ENCODE assay signal across 22 cellular contexts in genomic region chr2:43164686-43165085, GRCh38.
"Had no signal": no experiment of that assay in that cellular context is flagged by ENCODE, and none has a peak within 500 bp of the region (broad histone marks: within the 10 kb centered on the region; RNA-seq: fewer than 3 reads in every experiment).

No MANE protein-coding gene starts in this region.

- DNase-seq: activated CD4-positive, alpha-beta T cell treated with anti-CD3 and anti-CD28 coated beads, Interleukin-2, amount 50 U/mL, for 48 hours; activated CD8-positive, alpha-beta memory T cell treated with anti-CD3 and anti-CD28 coated beads, Interleukin-2, amount 50 U/mL, for 4 hours; activated gamma-delta T cell; activated T-cell treated with anti-CD3 and anti-CD28 coated beads, Interleukin-2, amount 50 U/mL, for 48 hours; amniotic stem cell; body of pancreas; caudate nucleus; hippocampal formation; kidney; mammary epithelial cell; nephron progenitor cell; psoas muscle; spleen; thyroid gland had no signal

- H3K36me3 ChIP-seq: left lung, spleen, thyroid gland, vagina, WERI-Rb-1 had no signal

- H3K27ac ChIP-seq: body of pancreas, psoas muscle, thyroid gland, vagina, WERI-Rb-1 had no signal

- H3K9me3 ChIP-seq: body of pancreas, left lung, psoas muscle, spleen, thyroid gland, vagina had no signal

- ATAC-seq: activated naive CD4-positive, alpha-beta T cell treated with anti-CD3 and anti-CD28 coated beads, Interleukin-2, amount 50 U/mL, for 72 hours; body of pancreas; esophagus mucosa; left lung; psoas muscle; sciatic nerve had no signal

- H3K4me3 Mint-ChIP-seq: nephron progenitor cell; T-helper 1 cell treated with Interleukin-12 subunit alpha and Interleukin-12 subunit beta and Interleukin-4 antibody, amounts not matched to agents 30 μg/mL and 1 μg/mL, for 36 hours had no signal

- H3K27me3 ChIP-seq: body of pancreas, left lung, spleen, thyroid gland, vagina had no signal

- FAIRE-seq: colon, kidney had no signal

- H3K9me3 Mint-ChIP-seq: activated naive CD4-positive, alpha-beta T cell treated with anti-CD3 and anti-CD28 coated beads, Interleukin-2, amount 50 U/mL, for 72 hours; nephron progenitor cell; T-helper 1 cell treated with Interleukin-12 subunit alpha and Interleukin-12 subunit beta and Interleukin-4 antibody, amounts not matched to agents 30 μg/mL and 1 μg/mL, for 36 hours had no signal

- H3K27ac Mint-ChIP-seq: activated naive CD4-positive, alpha-beta T cell treated with anti-CD3 and anti-CD28 coated beads, Interleukin-2, amount 50 U/mL, for 72 hours; nephron progenitor cell had no signal

- H3K4me3 ChIP-seq: body of pancreas, left lung, psoas muscle, spleen, thyroid gland, vagina had no signal

- H3K36me3 Mint-ChIP-seq: activated naive CD4-positive, alpha-beta T cell treated with anti-CD3 and anti-CD28 coated beads, Interleukin-2, amount 50 U/mL, for 72 hours had no signal
